ENCODE assay signal across 8 cellular contexts in the genomic region with DNA sequence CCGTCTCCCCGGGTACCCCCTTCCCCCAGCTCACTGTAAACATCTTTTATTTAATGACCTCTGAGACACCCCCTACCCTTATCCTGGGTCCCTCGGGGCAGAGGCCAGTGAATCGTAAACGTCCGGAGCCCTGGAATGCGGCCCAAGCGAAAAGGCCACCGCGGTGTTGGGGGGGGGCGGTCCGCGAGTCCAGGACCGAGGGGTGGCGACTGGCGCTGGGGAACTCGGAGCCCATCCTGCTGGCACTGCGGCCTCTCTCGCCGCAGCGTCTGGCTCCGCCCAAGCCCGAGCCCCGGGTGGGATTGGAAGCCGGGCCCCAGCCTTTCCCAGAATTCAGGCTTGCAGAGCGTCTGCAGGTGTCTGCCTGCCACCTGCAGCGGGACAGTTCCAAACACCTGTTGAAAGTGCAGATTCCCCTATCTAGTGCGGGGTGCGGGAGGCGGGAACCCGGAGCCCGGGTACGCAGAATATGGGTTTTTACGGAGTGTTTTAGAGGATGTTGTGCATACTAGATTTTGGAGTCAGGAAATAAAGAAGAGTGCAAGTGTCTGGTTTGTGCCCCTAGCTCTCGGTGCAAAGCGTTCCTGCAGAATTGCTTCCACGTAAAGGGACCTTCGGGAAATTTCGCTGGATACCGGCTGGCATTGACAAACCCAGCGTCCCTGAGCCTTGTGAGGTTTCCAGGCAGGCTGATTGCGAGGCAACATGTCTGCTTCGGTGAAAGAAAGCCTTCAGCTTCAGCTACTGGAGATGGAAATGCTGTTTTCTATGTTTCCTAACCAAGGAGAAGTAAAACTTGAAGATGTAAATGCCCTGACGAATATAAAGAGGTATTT. TPM values are rescaled to one million over a fixed set of nuclear protein-coding genes. Genes with fewer than 3 reads are reported as not detected.
DNase-seq lines count a peak whose midpoint lies in the region; ATAC-seq and TF ChIP-seq lines count a peak whose summit lies in the region.

No MANE protein-coding gene starts in this region.

- CTCF ChIA-PET in BJ (lab: Yijun Ruan, JAX) = interaction anchor here (1.5 to 9.4 kb wide), 2 partner anchors 127 to 318 kb away, joined by 3 to 70 read pairs; a partner anchor contains a TSS

- peaks cover 2% of the 10 kb centered on the region for H3K4me1 ChIP-seq in right cardiac atrium (ENCODE audit: control insufficient read depth, insufficient read depth, low read length)

- H3K27ac ChIP-seq in angular gyrus (ENCODE audit: low read depth, low read length) (peak overlapping the region; percentile 83), right cardiac atrium (ENCODE audit: low read length) (peak overlapping the region; percentile 54)

- no peaks in the 10 kb centered on the region; the same call in 1 of the 2 replicates for H3K36me3 ChIP-seq in BJ (ENCODE audit: control insufficient read depth, insufficient read depth, low read length)

- DNase-seq in BJ (ENCODE audit: low read depth) (no peak), RPMI7951 (ENCODE audit: low read depth) (peak; percentile 43), right cardiac atrium (peak; percentile 59 to 80 (median 79)), pons (ENCODE audit: low spot score) (peak; percentile 29), Kasumi-1 (lab: John Stamatoyannopoulos, UW) (no peak)

- intact Hi-C loops in right cardiac atrium (cut with DNase I) = loop anchor here in 1 of 4 donors (10.0 kb wide), 1 partner anchor 119 kb away; no protein-coding TSS in a partner anchor

- TF ChIP-seq CTCF in BJ (IDR thresholded peaks at IDR 0.05; ENCODE audit: insufficient read depth, low read depth, low read length) = no peak

- H3K27me3 ChIP-seq in BJ (ENCODE audit: control insufficient read depth, insufficient read depth, low read length) (no peaks in the 10 kb centered on the region), right cardiac atrium (ENCODE audit: control insufficient read depth, insufficient read depth) (no peaks in the 10 kb centered on the region)

- 3% methylated on average over 44 of the region's 44 CpGs for WGBS in right cardiac atrium

- no peaks in the 10 kb centered on the region for H3K9me3 ChIP-seq in right cardiac atrium (ENCODE audit: control insufficient read depth, low read length)

- peak overlapping the region; percentile 93 for H3K4me3 ChIP-seq in BJ (ENCODE audit: low read depth, low read length)
- H3K4me3 ChIP-seq in right cardiac atrium (ENCODE audit: low read length) = peak overlapping the region; percentile 78

- ATAC-seq in GM19023 (IDR thresholded peaks at IDR 0.05; ENCODE audit: unreplicated experiment) = peak; percentile 33
- peak; percentile 10 for ATAC-seq in HG03280 (IDR thresholded peaks at IDR 0.05; ENCODE audit: unreplicated experiment)
- ATAC-seq in right cardiac atrium = peak; percentile 74 to 83

- POLR2A ChIA-PET in BJ (lab: Charles Lee) = interaction anchor here (0.6 kb wide), 3 partner anchors 21 to 1104 kb away, joined by 6 to 9 read pairs (median 8); no protein-coding TSS in a partner anchor

RNA-seq across cellular contexts. Expression of a gene that starts 0.8 kb away (rescaled TPM):
- polyA plus RNA-seq in BJ (2011; rRNA removed) (4.4 and 6.9 TPM in 2 replicates), right cardiac atrium (3.6 TPM)
- 1.7 and 2.7 TPM in 2 replicates for polyA minus RNA-seq in BJ (2011; rRNA and poly(A)+ RNA removed)
- total RNA-seq in RPMI7951 (2014; rRNA removed; shearing (Covaris generic)) = 2.9 and 3.0 TPM in 2 replicates
- 1 to 10 TPM; 4.3 to 6.3 (median 5.7) TPM for total RNA-seq in right cardiac atrium

RNA-seq across cellular contexts. Expression of a gene that starts 0.9 kb away (rescaled TPM):
- 74.4 and 96.5 TPM in 2 replicates for polyA plus RNA-seq in BJ (2011; rRNA removed)
- polyA minus RNA-seq in BJ (2011; rRNA and poly(A)+ RNA removed) = 56.5 and 72.7 TPM in 2 replicates
- 66.7 and 85.9 TPM in 2 replicates for total RNA-seq in RPMI7951 (2014; rRNA removed; shearing (Covaris generic))
- 10 to 100 TPM; 15.1 to 31.1 (median 18.5) TPM for total RNA-seq in right cardiac atrium
- polyA plus RNA-seq in right cardiac atrium = 5.8 TPM

Comparison
In these comparisons a context has a peak if more than half of its experiments do, and no peak if none do; other contexts are left out.
1. DNase-seq: peak in RPMI7951 (single experiment), right cardiac atrium (3 of 3) and pons (single experiment); none in BJ (single experiment) and Kasumi-1 (0 of 2).
2. ATAC-seq: peak in every context shown above with its lines; median percentile 78 in right cardiac atrium; 33 in GM19023; 10 in HG03280.